In genomic region chr3:4670352-4670751, GRCh38 we compare ENCODE assay signal across 11 cellular contexts.
DNase-seq lines count a peak whose midpoint lies in the region; ATAC-seq and TF ChIP-seq lines count a peak whose summit lies in the region.
"Had no signal": no experiment of that assay in that cellular context is flagged by ENCODE, and none has a peak within 500 bp of the region (broad histone marks: within the 10 kb centered on the region; RNA-seq: fewer than 3 reads in every experiment).

No MANE protein-coding gene starts in this region.

- peaks cover 9 to 100% (median 79%) of the 10 kb centered on the region in 6 donors for H3K36me3 ChIP-seq in spleen
- H3K36me3 ChIP-seq: SJSA1 had no signal

- H3K27ac ChIP-seq in RWPE1 (no peak overlapping the region), spleen (no peak overlapping the region)
- H3K27ac ChIP-seq: SJSA1 had no signal

- intact Hi-C loops in spleen (cut with DNase I; ENCODE audit: low total_unique reads) = no loop called here

- no peak for TF ChIP-seq POLR2A in spleen (IDR thresholded peaks at IDR 0.05)

- CTCF ChIA-PET in RWPE1 (lab: Yijun Ruan, JAX) = interaction anchor here (0.7 kb wide), 1 partner anchor 40 kb away, joined by 3 read pairs; no protein-coding TSS in a partner anchor

- H3K4me1 ChIP-seq in spleen = no peaks in the 10 kb centered on the region
- H3K4me1 ChIP-seq: SJSA1 had no signal

- no peaks in the 10 kb centered on the region for H3K27me3 ChIP-seq in spleen (replicated peaks in 1 of 7)
- H3K27me3 ChIP-seq: SJSA1 had no signal

- DNase-seq in AG08395 (ENCODE audit: low spot score) (peak; percentile 25), RWPE1 (ENCODE audit: low spot score) (peak; percentile 4), foreskin fibroblast (peak in 1 of 2 donors; percentile 21), spleen (no peak), HCEC 1CT (no peak)
- DNase-seq: activated gamma-delta T cell, natural killer cell had no signal

- ATAC-seq in GM21515 (IDR thresholded peaks at IDR 0.05; ENCODE audit: unreplicated experiment) (no peak), HG03108 (IDR thresholded peaks at IDR 0.05; ENCODE audit: unreplicated experiment) (no peak)
- ATAC-seq: natural killer cell had no signal

- POLR2A ChIA-PET in RWPE1 (lab: Yijun Ruan, JAX; ENCODE audit: low non-redundant PET) = no interaction called here

- TF ChIP-seq CTCF in GM12873 (IDR thresholded peaks at IDR 0.05; ENCODE audit: insufficient read depth, low read depth, low read length, missing control alignments) (peak; percentile 38), RWPE1 (conservative IDR thresholded peaks at IDR 0.05; ENCODE audit: low read depth) (peak; percentile 14; the same call in 1 of the 2 replicates), foreskin fibroblast (IDR thresholded peaks at IDR 0.05; ENCODE audit: low read depth, low read length) (peak; percentile 41), spleen (IDR thresholded peaks at IDR 0.05 in 8 of 11, conservative IDR thresholded peaks at IDR 0.05 in 3 of 11) (peak in 1 of 11 experiments; percentile 7)

- no peaks in the 10 kb centered on the region for H3K9me3 ChIP-seq in spleen
- H3K9me3 ChIP-seq: SJSA1 had no signal

- H3K4me3 ChIP-seq in foreskin fibroblast (ENCODE audit: low read depth in 1 of 2, low read length in 2 of 2) = no peak overlapping the region
- no peak overlapping the region for H3K4me3 ChIP-seq in spleen
- H3K4me3 ChIP-seq: SJSA1 had no signal

- 81 to 87% (median 83%) methylated on average over 5 of the region's 5 CpGs for WGBS in spleen, 5 donors

Comparison
In these comparisons a context has a peak if more than half of its experiments do, and no peak if none do; other contexts are left out.
1. DNase-seq: peak in AG08395 (single experiment) and RWPE1 (single experiment); none in spleen (single experiment) and HCEC 1CT (single experiment).